34 cellular contexts compared by ENCODE assay signal in the genomic region with DNA sequence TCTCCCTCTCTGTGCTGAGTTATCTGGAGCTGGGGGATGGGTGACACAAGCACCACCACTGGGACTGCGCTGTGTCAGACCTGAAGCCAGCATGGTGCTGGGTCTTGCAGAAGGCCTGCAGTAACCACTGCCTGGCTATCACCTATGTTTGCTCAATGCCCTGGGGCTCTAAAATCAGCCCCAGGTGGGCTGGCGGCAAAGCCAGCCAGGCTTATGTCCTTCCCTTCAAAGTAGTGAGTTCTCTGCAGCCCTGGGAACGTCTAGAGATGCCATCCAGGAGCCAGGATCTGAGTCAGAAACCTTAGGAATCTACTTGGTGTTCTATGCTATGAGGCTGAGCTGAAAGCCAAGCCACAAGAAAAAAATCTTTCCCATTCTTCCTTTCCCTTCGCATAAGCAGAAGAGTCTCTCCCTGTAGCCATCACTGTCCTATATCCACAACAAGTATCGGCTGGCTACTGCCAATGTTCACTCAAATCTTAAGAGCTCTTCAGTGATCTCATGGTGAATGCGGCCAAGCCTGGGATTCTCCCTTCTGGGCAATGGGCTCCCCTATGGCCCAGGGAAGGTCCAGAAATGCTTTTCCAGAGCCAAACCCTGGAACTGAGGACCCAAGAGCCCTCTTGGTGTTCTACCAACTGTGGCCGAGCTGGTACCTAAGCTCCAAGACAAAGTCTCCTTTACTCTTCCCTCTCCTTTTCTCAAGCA.
A peak's percentile ranks its signal among the peaks of the same experiment; 100 is the strongest.
DNase-seq lines count a peak whose midpoint lies in the region; ATAC-seq, FAIRE-seq and TF ChIP-seq lines count a peak whose summit lies in the region.
"Had no signal": no experiment of that assay in that cellular context is flagged by ENCODE, and none has a peak within 500 bp of the region (broad histone marks: within the 10 kb centered on the region; RNA-seq: fewer than 3 reads in every experiment).

No MANE protein-coding gene starts in this region.

- H3K27ac ChIP-seq in SK-N-SH (ENCODE audit: low read depth in 2 of 2, low read length in 1 of 2) (no peak overlapping the region), astrocyte (ENCODE audit: low read depth, low read length) (peak overlapping the region; percentile 0), keratinocyte (ENCODE audit: control insufficient read depth, insufficient read depth, low read length) (peak overlapping the region; percentile 32), upper lobe of left lung (peak overlapping the region in 1 of 4 donors; percentile 26), A673 (ENCODE audit: low read depth, low read length, poor library complexity, severe bottlenecking) (no peak overlapping the region)
- H3K27ac ChIP-seq: 22Rv1, body of pancreas, gastrocnemius medialis, parathyroid adenoma, RWPE1, SK-N-MC, WERI-Rb-1 had no signal

- peaks cover 32% of the 10 kb centered on the region for H3K4me1 Mint-ChIP-seq in astrocyte (ENCODE audit: low read depth, unreplicated experiment)
- H3K4me1 Mint-ChIP-seq: activated CD4-positive, alpha-beta T cell treated with anti-CD3 and anti-CD28 coated beads, Interleukin-2, amount 10 ng/mL, durations not matched to agents 7 days and 5 days; CD8-positive, alpha-beta memory T cell; immature natural killer cell had no signal

- H4K20me1 ChIP-seq in SK-N-SH (ENCODE audit: insufficient read depth) = no peaks in the 10 kb centered on the region
- no peaks in the 10 kb centered on the region for H4K20me1 ChIP-seq in astrocyte (ENCODE audit: insufficient read depth, low read length)
- H4K20me1 ChIP-seq in keratinocyte (ENCODE audit: control insufficient read depth, extremely low read depth, insufficient read depth, low read length) = no peaks in the 10 kb centered on the region

- H3F3A ChIP-seq in SK-N-SH (replicated peaks; ENCODE audit: insufficient read depth) = no peaks in the 10 kb centered on the region

- H3K4me2 ChIP-seq in SK-N-SH (no peak overlapping the region), astrocyte (ENCODE audit: low read length) (no peak overlapping the region), keratinocyte (ENCODE audit: control insufficient read depth, extremely low read depth, insufficient read depth, low read depth, low read length) (peak overlapping the region; percentile 92)

- 87% methylated on average over 6 of the region's 7 CpGs for WGBS in SK-N-SH (ENCODE audit: low lambda C conversion rate)
- WGBS in upper lobe of left lung, 2 donors = 81 to 82% methylated on average over 5 to 7 of the region's 7 CpGs

- TF ChIP-seq CTCF in SK-N-SH (IDR thresholded peaks at IDR 0.05) (no peak), astrocyte (IDR thresholded peaks at IDR 0.05; ENCODE audit: insufficient read depth, low read depth, low read length) (no peak), keratinocyte (optimal IDR thresholded peaks at IDR 0.05 in 1 of 3, IDR thresholded peaks at IDR 0.05 in 1 of 3, conservative IDR thresholded peaks at IDR 0.05 in 1 of 3; ENCODE audit: extremely low read depth in 1 of 3, insufficient read depth in 2 of 3, low read length in 3 of 3) (no peak), upper lobe of left lung (IDR thresholded peaks at IDR 0.05) (no peak), A673 (conservative IDR thresholded peaks at IDR 0.05; ENCODE audit: low read depth, low read length) (no peak), GM20000 (IDR thresholded peaks at IDR 0.05; ENCODE audit: extremely low read depth, missing control alignments) (no peak)

- H3K36me3 ChIP-seq in SK-N-SH (replicated peaks in 1 of 2; ENCODE audit: control insufficient read depth in 1 of 2, insufficient read depth in 2 of 2, low read length in 1 of 2) (no peaks in the 10 kb centered on the region), astrocyte (ENCODE audit: insufficient read depth, low read length) (no peaks in the 10 kb centered on the region), keratinocyte (ENCODE audit: control insufficient read depth in 2 of 2, extremely low read depth in 1 of 2, insufficient read depth in 2 of 2, low read length in 2 of 2) (no peaks in the 10 kb centered on the region), upper lobe of left lung (no peaks in the 10 kb centered on the region), A673 (ENCODE audit: insufficient read depth, low read length, poor library complexity, severe bottlenecking) (no peaks in the 10 kb centered on the region)
- H3K36me3 ChIP-seq: gastrocnemius medialis, transverse colon, WERI-Rb-1 had no signal

- H3K4me3 Mint-ChIP-seq in astrocyte (ENCODE audit: unreplicated experiment) = no peak overlapping the region
- H3K4me3 Mint-ChIP-seq: activated CD4-positive, alpha-beta T cell treated with anti-CD3 and anti-CD28 coated beads, Interleukin-2, amount 10 ng/mL, durations not matched to agents 7 days and 5 days; activated T-helper 1 cell treated with anti-CD3 and anti-CD28 coated beads, Interleukin-12 subunit alpha, Interleukin-12 subunit beta, Interleukin-2, Interleukin-4 antibody, amounts not matched to agents 30 ng/mL and 10 ng/mL and 1 ng/mL, durations not matched to agents 14 hours and 24 hours and 36 hours; CD8-positive, alpha-beta memory T cell; immature natural killer cell; neural crest cell had no signal

- dilution Hi-C loops in keratinocyte (cut with MboI; ENCODE audit: extremely low pct_ligation_motif_present, low sequenced_read_pairs) = no loop called here

- POLR2A ChIA-PET in SK-N-SH (lab: Yijun Ruan, JAX) = no interaction called here
- POLR2A ChIA-PET in A673 (lab: Charles Lee; ENCODE audit: low non-redundant PET) = no interaction called here

- TF ChIP-seq EP300 in SK-N-SH (IDR thresholded peaks at IDR 0.05; ENCODE audit: borderline replicate concordance in 1 of 2, low read depth in 1 of 2, low read length in 1 of 2) (no peak), upper lobe of left lung (IDR thresholded peaks at IDR 0.05) (no peak)

- no peak overlapping the region for H3K4me3 ChIP-seq in SK-N-SH (ENCODE audit: low read depth in 2 of 2, low read length in 1 of 2)
- no peak overlapping the region for H3K4me3 ChIP-seq in astrocyte (ENCODE audit: insufficient read depth, low read depth, low read length)
- H3K4me3 ChIP-seq in keratinocyte (ENCODE audit: control insufficient read depth in 2 of 3, extremely low read depth in 1 of 3, insufficient read depth in 2 of 3, low read depth in 1 of 3, low read length in 3 of 3) = no peak overlapping the region
- H3K4me3 ChIP-seq in upper lobe of left lung = no peak overlapping the region
- no peak overlapping the region for H3K4me3 ChIP-seq in A673 (ENCODE audit: low read depth, low read length, poor library complexity, severe bottlenecking)
- H3K4me3 ChIP-seq: body of pancreas, gastrocnemius medialis, GM12878, SK-N-MC, transverse colon had no signal

- H3K36me3 Mint-ChIP-seq in astrocyte (ENCODE audit: low read depth, unreplicated experiment) = no peaks in the 10 kb centered on the region
- H3K36me3 Mint-ChIP-seq: activated naive CD4-positive, alpha-beta T cell treated with anti-CD3 and anti-CD28 coated beads, Interleukin-2, amount 50 U/mL, for 72 hours; immature natural killer cell had no signal

- no peak overlapping the region for H3K27ac Mint-ChIP-seq in astrocyte (ENCODE audit: unreplicated experiment)
- H3K27ac Mint-ChIP-seq: activated CD4-positive, alpha-beta T cell treated with anti-CD3 and anti-CD28 coated beads, Interleukin-2, amount 10 ng/mL, durations not matched to agents 7 days and 5 days; activated naive CD4-positive, alpha-beta T cell treated with anti-CD3 and anti-CD28 coated beads, Interleukin-2, amount 50 U/mL, for 72 hours; activated T-helper 1 cell treated with anti-CD3 and anti-CD28 coated beads, Interleukin-12 subunit alpha, Interleukin-12 subunit beta, Interleukin-2, Interleukin-4 antibody, amounts not matched to agents 30 ng/mL and 10 ng/mL and 1 ng/mL, durations not matched to agents 14 hours and 24 hours and 36 hours; CD8-positive, alpha-beta memory T cell; immature natural killer cell had no signal

- H2AFZ ChIP-seq in SK-N-SH (ENCODE audit: low read depth) (no peak overlapping the region), astrocyte (ENCODE audit: low read depth, low read length) (no peak overlapping the region), keratinocyte (ENCODE audit: control insufficient read depth, low read length) (no peak overlapping the region)
- H2AFZ ChIP-seq: parathyroid adenoma had no signal

- no peak for FAIRE-seq in astrocyte (lab: Jason Lieb, UNC)
- FAIRE-seq in keratinocyte (lab: Jason Lieb, UNC) = no peak
- FAIRE-seq: GM12878, H54 had no signal

- intact Hi-C loops in A673 (cut with micrococcal nuclease; ENCODE audit: unreplicated experiment) = no loop called here

- H3K9ac ChIP-seq in SK-N-SH = no peak overlapping the region
- no peak overlapping the region for H3K9ac ChIP-seq in astrocyte (ENCODE audit: low read length)
- no peak overlapping the region for H3K9ac ChIP-seq in keratinocyte (ENCODE audit: control insufficient read depth, extremely low read depth, insufficient read depth, low read length)
- H3K9ac ChIP-seq: parathyroid adenoma had no signal

- H3K9me3 Mint-ChIP-seq in astrocyte (ENCODE audit: unreplicated experiment) = no peaks in the 10 kb centered on the region
- H3K9me3 Mint-ChIP-seq: activated CD4-positive, alpha-beta T cell treated with anti-CD3 and anti-CD28 coated beads, Interleukin-2, amount 10 ng/mL, durations not matched to agents 7 days and 5 days; activated T-helper 1 cell treated with anti-CD3 and anti-CD28 coated beads, Interleukin-12 subunit alpha, Interleukin-12 subunit beta, Interleukin-2, Interleukin-4 antibody, amounts not matched to agents 30 ng/mL and 10 ng/mL and 1 ng/mL, durations not matched to agents 14 hours and 24 hours and 36 hours had no signal

- no peaks in the 10 kb centered on the region for H3K27me3 Mint-ChIP-seq in astrocyte (ENCODE audit: low read depth, unreplicated experiment)
- H3K27me3 Mint-ChIP-seq: activated CD4-positive, alpha-beta T cell treated with anti-CD3 and anti-CD28 coated beads, Interleukin-2, amount 10 ng/mL, durations not matched to agents 7 days and 5 days; CD8-positive, alpha-beta memory T cell had no signal

- CTCF ChIA-PET in SK-N-SH (lab: Yijun Ruan, JAX) = interaction anchor here (1.2 kb wide), 1 partner anchor 9 kb away, joined by 3 read pairs; no protein-coding TSS in a partner anchor
- CTCF ChIA-PET in A673 (lab: Charles Lee) = no interaction called here

- H3K27me3 ChIP-seq in SK-N-SH (ENCODE audit: insufficient read depth) = no peaks in the 10 kb centered on the region
- no peaks in the 10 kb centered on the region for H3K27me3 ChIP-seq in astrocyte (ENCODE audit: insufficient read depth, low read length)
- H3K27me3 ChIP-seq in keratinocyte (ENCODE audit: control insufficient read depth, extremely low read depth, insufficient read depth, low read length) = no peaks in the 10 kb centered on the region
- no peaks in the 10 kb centered on the region for H3K27me3 ChIP-seq in upper lobe of left lung
- no peaks in the 10 kb centered on the region for H3K27me3 ChIP-seq in A673 (replicated peaks; ENCODE audit: insufficient read depth, low read depth, low read length, poor library complexity)
- H3K27me3 ChIP-seq: body of pancreas, gastrocnemius medialis, transverse colon had no signal

- no peak for TF ChIP-seq POLR2A in upper lobe of left lung (IDR thresholded peaks at IDR 0.05)

- DNase-seq in SK-N-SH (no peak), astrocyte (ENCODE audit: low read depth) (no peak), keratinocyte (ENCODE audit: low read depth, low spot score) (no peak), upper lobe of left lung (no peak), A673 (ENCODE audit: low spot score) (no peak), GM20000 (ENCODE audit: low spot score) (no peak), NCI-H524 (lab: John Stamatoyannopoulos, UW) (no peak)
- DNase-seq: activated CD4-positive, alpha-beta T cell treated with anti-CD3 and anti-CD28 coated beads, Interleukin-2, amount 10 ng/mL, durations not matched to agents 7 days and 5 days; AML-193; body of pancreas; CD8-positive, alpha-beta memory T cell; effector CD4-positive, alpha-beta T cell; erythroblast; gastrocnemius medialis; hippocampal formation; immature natural killer cell; left ventricle myocardium superior; NCI-H1092; NCI-H1930; NCI-H774; stimulated activated CD4-positive, alpha-beta T cell treated with anti-CD3 and anti-CD28 coated beads, Interleukin-15, amount 100 ng/mL, for 24 hours; transverse colon; WERI-Rb-1 had no signal

- no peaks in the 10 kb centered on the region for H3K9me1 ChIP-seq in keratinocyte (ENCODE audit: control insufficient read depth, extremely low read depth, insufficient read depth, low read length)

- H3K9me3 ChIP-seq in SK-N-SH (no peaks in the 10 kb centered on the region), astrocyte (ENCODE audit: insufficient read depth, low read depth, low read length) (no peaks in the 10 kb centered on the region), keratinocyte (ENCODE audit: control insufficient read depth, low read depth, low read length) (no peaks in the 10 kb centered on the region), upper lobe of left lung (no peaks in the 10 kb centered on the region), A673 (ENCODE audit: low read depth, low read length, poor library complexity, severe bottlenecking) (no peaks in the 10 kb centered on the region)
- H3K9me3 ChIP-seq: body of pancreas, gastrocnemius medialis, transverse colon had no signal

- H3K79me2 ChIP-seq in SK-N-SH (ENCODE audit: insufficient read depth) (no peaks in the 10 kb centered on the region), astrocyte (ENCODE audit: insufficient read depth, low read length) (no peaks in the 10 kb centered on the region), keratinocyte (ENCODE audit: control insufficient read depth, insufficient read depth, low read length) (no peaks in the 10 kb centered on the region)
- H3K79me2 ChIP-seq: parathyroid adenoma had no signal

- TF ChIP-seq RAD21 in SK-N-SH (IDR thresholded peaks at IDR 0.05; ENCODE audit: low read length) = no peak

- ATAC-seq in SK-N-SH treated with all-trans-retinoic acid at 6 μM for 48 hours (peak; percentile 16; the same call in 1 of the 3 replicates), upper lobe of left lung (ENCODE audit: low FRiP score in 2 of 2) (peak; percentile 15 to 58)
- ATAC-seq: activated naive CD4-positive, alpha-beta T cell treated with anti-CD3 and anti-CD28 coated beads, Interleukin-2, amount 50 U/mL, for 72 hours; body of pancreas; gastrocnemius medialis; GM12878; left ventricle myocardium superior; sciatic nerve had no signal

- H3K9me2 ChIP-seq in SK-N-SH = no peaks in the 10 kb centered on the region

- peaks cover 0 to 8% of the 10 kb centered on the region in 2 experiments; a peak in 1 of 4 replicates for H3K4me1 ChIP-seq in SK-N-SH (ENCODE audit: control insufficient read depth in 1 of 2, insufficient read depth in 2 of 2, low read depth in 1 of 2, low read length in 1 of 2)
- H3K4me1 ChIP-seq in astrocyte (ENCODE audit: insufficient read depth, low read length) = peaks cover 3% of the 10 kb centered on the region
- H3K4me1 ChIP-seq in keratinocyte (ENCODE audit: control insufficient read depth, extremely low read depth, insufficient read depth, low read length) = peaks cover 22% of the 10 kb centered on the region
- peaks cover 5 to 24% (median 9%) of the 10 kb centered on the region in 4 donors for H3K4me1 ChIP-seq in upper lobe of left lung
- H3K4me1 ChIP-seq in A673 (ENCODE audit: insufficient read depth, low read length, poor library complexity, severe bottlenecking) = no peaks in the 10 kb centered on the region
- H3K4me1 ChIP-seq: body of pancreas, parathyroid adenoma had no signal

- no TSS peak for BruUV-seq in A673 (replicated peaks; lab: Mats Ljungman, UMichigan)

Comparison
In these comparisons a context has a peak if more than half of its experiments do, and no peak if none do; other contexts are left out.
1. H3K27ac ChIP-seq: peak in astrocyte (single experiment) and keratinocyte (single experiment); none in SK-N-SH (0 of 2) and A673 (single experiment).